Comparison of ENCODE assay signal across 26 cellular contexts in the genomic region with DNA sequence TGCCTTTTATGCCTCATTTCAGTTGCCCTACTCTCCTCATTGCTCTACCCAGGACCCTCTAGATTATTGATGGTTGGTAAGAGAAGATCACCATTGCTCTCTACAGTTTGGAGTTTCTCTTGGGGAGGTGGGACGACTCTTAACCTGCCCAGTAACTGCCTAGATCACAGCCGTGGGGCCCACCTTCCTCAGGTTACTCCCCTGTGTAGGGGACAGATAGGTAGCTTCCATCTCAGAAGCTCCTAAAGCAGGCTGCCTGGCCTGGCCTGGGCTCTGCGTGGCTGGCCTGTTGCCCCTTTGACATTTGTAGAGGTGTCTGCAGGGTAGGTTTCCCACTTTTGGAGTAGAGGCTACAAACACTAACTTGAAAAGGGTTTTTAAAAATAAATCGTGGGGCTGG. TPM values are rescaled to one million over a fixed set of nuclear protein-coding genes. Genes with fewer than 3 reads are reported as not detected.
"Had no signal": no experiment of that assay in that cellular context is flagged by ENCODE, and none has a peak within 500 bp of the region (broad histone marks: within the 10 kb centered on the region; RNA-seq: fewer than 3 reads in every experiment).

No MANE protein-coding gene starts in this region.

- H3K4me1 Mint-ChIP-seq: activated naive CD8-positive, alpha-beta T cell treated with anti-CD3 and anti-CD28 coated beads, Interleukin-2, amount 10 ng/mL, durations not matched to agents 7 days and 5 days had no signal

- H3K27me3 ChIP-seq: adrenal gland, breast epithelium had no signal

- H3K9me3 ChIP-seq: adrenal gland, breast epithelium, SK-N-SH had no signal

- H3K4me2 ChIP-seq: SK-N-SH had no signal

- DNase-seq: activated CD4-positive, alpha-beta T cell treated with anti-CD3 and anti-CD28 coated beads for 4 hours; activated CD8-positive, alpha-beta memory T cell treated with anti-CD3 and anti-CD28 coated beads, Interleukin-2, amount 50 U/mL, for 4 hours; activated CD8-positive, alpha-beta T cell treated with anti-CD3 and anti-CD28 coated beads for 36 hours; activated naive CD4-positive, alpha-beta T cell treated with anti-CD3 and anti-CD28 coated beads, Interleukin-2, amount 50 U/mL, for 16 hours; activated naive CD8-positive, alpha-beta T cell treated with anti-CD3 and anti-CD28 coated beads, Interleukin-2, amount 10 ng/mL, durations not matched to agents 7 days and 5 days; adrenal gland; aorta; caudate nucleus; KG1; NCI-H1092; NCI-H1417; NCI-H1930; NCI-H2171 treated with DMSO at 0.1 percent for 48 hours; NCI-H226; NCI-H526 treated with DMSO at 0.1 percent for 48 hours; NCI-H82; RPMI8226; SK-N-SH; T-helper 1 cell had no signal

- H3K27ac Mint-ChIP-seq: activated CD8-positive, alpha-beta T cell treated with anti-CD3 and anti-CD28 coated beads for 36 hours; activated naive CD8-positive, alpha-beta T cell treated with anti-CD3 and anti-CD28 coated beads, Interleukin-2, amount 10 ng/mL, durations not matched to agents 7 days and 5 days had no signal

- H3K36me3 Mint-ChIP-seq: activated naive CD8-positive, alpha-beta T cell treated with anti-CD3 and anti-CD28 coated beads, Interleukin-2, amount 10 ng/mL, durations not matched to agents 7 days and 5 days had no signal

- H3K27ac ChIP-seq: adrenal gland, breast epithelium, VCaP had no signal

- H3K9me3 Mint-ChIP-seq: activated CD8-positive, alpha-beta T cell treated with anti-CD3 and anti-CD28 coated beads for 36 hours; activated naive CD8-positive, alpha-beta T cell treated with anti-CD3 and anti-CD28 coated beads, Interleukin-2, amount 10 ng/mL, durations not matched to agents 7 days and 5 days had no signal

- H3K36me3 ChIP-seq: adrenal gland, breast epithelium had no signal

- H3K27me3 Mint-ChIP-seq: activated CD8-positive, alpha-beta T cell treated with anti-CD3 and anti-CD28 coated beads for 36 hours had no signal

- H3K4me1 ChIP-seq: adrenal gland, breast epithelium had no signal

- H3K4me3 Mint-ChIP-seq: activated CD8-positive, alpha-beta T cell treated with anti-CD3 and anti-CD28 coated beads for 36 hours; activated naive CD8-positive, alpha-beta T cell treated with anti-CD3 and anti-CD28 coated beads, Interleukin-2, amount 10 ng/mL, durations not matched to agents 7 days and 5 days had no signal

- H3K9ac ChIP-seq: SK-N-SH had no signal

- H3K4me3 ChIP-seq: adrenal gland, breast epithelium had no signal

RNA-seq across cellular contexts. Expression of a gene that starts 42.7 kb away (rescaled TPM):
- total RNA-seq: activated naive CD8-positive, alpha-beta T cell treated with anti-CD3 and anti-CD28 coated beads, Interleukin-2, amount 10 ng/mL, durations not matched to agents 7 days and 5 days; aorta; LHCN-M2; NCI-H460; OCI-LY7; Right ventricle myocardium inferior; T-helper 2 cell treated with Interferon-gamma antibody and Interleukin-4, amounts not matched to agents 100 ng/mL and 5 ng/mL, for 36 hours had no signal
- polyA plus RNA-seq: adrenal gland, aorta, SK-N-SH had no signal
